Comparison of ENCODE assay signal across 8 cellular contexts in the genomic region with DNA sequence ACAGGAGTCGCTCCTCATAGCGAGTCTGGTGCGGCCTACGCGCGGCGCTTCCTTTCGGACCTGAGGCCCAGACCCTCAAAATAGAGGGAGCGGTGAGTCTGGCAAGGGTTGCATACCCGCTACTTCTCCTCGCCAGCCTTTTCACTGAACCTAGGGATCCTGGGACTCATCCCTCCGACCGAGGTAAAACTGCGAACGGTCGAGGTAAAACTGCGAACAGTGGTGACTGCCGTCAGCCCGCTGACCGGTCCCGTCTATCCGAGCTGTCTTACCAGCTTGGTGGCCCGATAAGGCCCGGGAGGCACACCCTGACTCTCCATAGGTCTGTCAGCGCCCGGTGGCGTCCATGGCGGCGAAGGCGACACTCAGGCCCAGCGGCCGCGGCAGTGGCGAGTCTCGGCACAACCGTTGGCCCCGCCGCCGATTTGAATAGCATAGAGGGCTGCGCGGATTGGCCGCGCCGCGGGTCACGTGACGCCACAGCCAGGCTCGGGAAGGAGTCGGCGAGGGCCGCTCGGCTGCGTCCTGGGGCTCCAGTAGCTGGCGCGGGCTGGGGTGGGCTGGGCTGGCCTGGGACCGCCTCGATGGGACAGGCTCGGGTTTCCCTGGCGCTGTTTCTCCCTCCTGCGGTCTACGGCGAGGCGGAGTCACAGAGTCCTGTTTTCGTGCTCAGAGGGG. TPM values are rescaled to one million over a fixed set of nuclear protein-coding genes. Genes with fewer than 3 reads are reported as not detected.
A peak's percentile ranks its signal among the peaks of the same experiment; 100 is the strongest.
DNase-seq lines count a peak whose midpoint lies in the region; ATAC-seq and TF ChIP-seq lines count a peak whose summit lies in the region.

A gene with protein sequence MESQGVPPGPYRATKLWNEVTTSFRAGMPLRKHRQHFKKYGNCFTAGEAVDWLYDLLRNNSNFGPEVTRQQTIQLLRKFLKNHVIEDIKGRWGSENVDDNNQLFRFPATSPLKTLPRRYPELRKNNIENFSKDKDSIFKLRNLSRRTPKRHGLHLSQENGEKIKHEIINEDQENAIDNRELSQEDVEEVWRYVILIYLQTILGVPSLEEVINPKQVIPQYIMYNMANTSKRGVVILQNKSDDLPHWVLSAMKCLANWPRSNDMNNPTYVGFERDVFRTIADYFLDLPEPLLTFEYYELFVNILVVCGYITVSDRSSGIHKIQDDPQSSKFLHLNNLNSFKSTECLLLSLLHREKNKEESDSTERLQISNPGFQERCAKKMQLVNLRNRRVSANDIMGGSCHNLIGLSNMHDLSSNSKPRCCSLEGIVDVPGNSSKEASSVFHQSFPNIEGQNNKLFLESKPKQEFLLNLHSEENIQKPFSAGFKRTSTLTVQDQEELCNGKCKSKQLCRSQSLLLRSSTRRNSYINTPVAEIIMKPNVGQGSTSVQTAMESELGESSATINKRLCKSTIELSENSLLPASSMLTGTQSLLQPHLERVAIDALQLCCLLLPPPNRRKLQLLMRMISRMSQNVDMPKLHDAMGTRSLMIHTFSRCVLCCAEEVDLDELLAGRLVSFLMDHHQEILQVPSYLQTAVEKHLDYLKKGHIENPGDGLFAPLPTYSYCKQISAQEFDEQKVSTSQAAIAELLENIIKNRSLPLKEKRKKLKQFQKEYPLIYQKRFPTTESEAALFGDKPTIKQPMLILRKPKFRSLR (minus strand): TSS at position 403 of the 678 bp plus-strand sequence. CDS start 83 bp downstream, at position 320.

- H3K4me3 Mint-ChIP-seq in Caco-2 (ENCODE audit: unreplicated experiment): peak within 1 kb of the TSS; percentile 79

- H3K27me3 ChIP-seq in Caco-2 (replicated peaks; ENCODE audit: control insufficient read depth, insufficient read depth, low read length): no peaks in the 10 kb centered on the region
- peaks cover 4% of the 10 kb centered on the region for H3K27me3 ChIP-seq in NT2/D1 (ENCODE audit: insufficient read depth, insufficient read length)

- H3K4me1 Mint-ChIP-seq in Caco-2 (ENCODE audit: low read depth, unreplicated experiment): peaks cover 6% of the 10 kb centered on the region

- CTCF ChIA-PET in Caco-2 (lab: Charles Lee): interaction anchor here (0.8 kb wide), 1 partner anchor 31 kb away, joined by 3 read pairs; no protein-coding TSS in a partner anchor

- H3K36me3 Mint-ChIP-seq in Caco-2 (ENCODE audit: insufficient read depth, unreplicated experiment): no peaks in the 10 kb centered on the region

- no peaks in the 10 kb centered on the region for H3K36me3 ChIP-seq in Caco-2 (ENCODE audit: control insufficient read depth, insufficient read depth, low read length)
- peaks cover 29% of the 10 kb centered on the region for H3K36me3 ChIP-seq in NT2/D1 (ENCODE audit: insufficient read depth, insufficient read length, low read length)
- no peaks in the 10 kb centered on the region for H3K36me3 ChIP-seq in mucosa of descending colon (ENCODE audit: low read depth)

- ATAC-seq in GM21367 (IDR thresholded peaks at IDR 0.05; ENCODE audit: unreplicated experiment): peak; percentile 96
- ATAC-seq in mucosa of descending colon: peak; percentile 97

- peak within 1 kb of the TSS; percentile 83 for H3K4me3 ChIP-seq in Caco-2 (ENCODE audit: low read depth, low read length)
- peak within 1 kb of the TSS; percentile 99 for H3K4me3 ChIP-seq in NT2/D1 (ENCODE audit: insufficient read length, low read depth)
- peak within 1 kb of the TSS; percentile 89 for H3K4me3 ChIP-seq in epithelial cell of esophagus (ENCODE audit: low read length)
- peak within 1 kb of the TSS; percentile 18 for H3K4me3 ChIP-seq in mucosa of descending colon

- peak within 1 kb of the TSS; percentile 78 for H3K27ac Mint-ChIP-seq in Caco-2 (ENCODE audit: unreplicated experiment)

- H3K9me3 ChIP-seq in Caco-2 (no peaks in the 10 kb centered on the region), NT2/D1 (ENCODE audit: insufficient read depth, low read length) (0 out of 2 replicates have a peak, but pooled peaks cover 7% of the 10 kb centered on the region), mucosa of descending colon (no peaks in the 10 kb centered on the region)

- H3K27me3 Mint-ChIP-seq in Caco-2 (ENCODE audit: insufficient read depth, unreplicated experiment): no peaks in the 10 kb centered on the region

- no peaks in the 10 kb centered on the region for H3K9me3 Mint-ChIP-seq in Caco-2 (ENCODE audit: unreplicated experiment)

- no peak for TF ChIP-seq CTCF in Caco-2 (IDR thresholded peaks at IDR 0.05; ENCODE audit: insufficient read depth in 1 of 2, low read depth in 1 of 2, low read length in 1 of 2, severe bottlenecking in 1 of 2, unreplicated experiment in 1 of 2)
- no peak for TF ChIP-seq CTCF in epithelial cell of esophagus (IDR thresholded peaks at IDR 0.05; ENCODE audit: insufficient read depth, low read depth, low read length, missing control alignments)
- no peak for TF ChIP-seq CTCF in mucosa of descending colon (IDR thresholded peaks at IDR 0.05)

- DNase-seq in Caco-2 (peak; percentile 93 to 94), HT1080 (ENCODE audit: low read depth) (peak; percentile 97), NT2/D1 (ENCODE audit: low read depth, low spot score) (peak; percentile 98), epithelial cell of esophagus (ENCODE audit: low read depth) (peak; percentile 95), mucosa of descending colon (peak; percentile 94 to 97 (median 96))
- DNase-seq in activated CD8-positive, alpha-beta memory T cell treated with anti-CD3 and anti-CD28 coated beads, Interleukin-2, amount 50 U/mL, for 4 hours: peak; percentile 56
- peak; percentile 15 to 46 for DNase-seq in stimulated activated CD8-positive, alpha-beta memory T cell treated with anti-CD3 and anti-CD28 coated beads, Interleukin-4, amount 100 ng/mL, for 1 hour (ENCODE audit: low read depth in 2 of 2, low spot score in 1 of 2)

- BruUV-seq in Caco-2 (replicated peaks; lab: Mats Ljungman, UMichigan): TSS peak; percentile 67

- peak within 1 kb of the TSS; percentile 97 for H3K9ac ChIP-seq in NT2/D1 (ENCODE audit: insufficient read length, low read depth)

- H3K4me1 ChIP-seq in Caco-2 (peaks cover 5% of the 10 kb centered on the region; the same call in 1 of the 2 replicates), NT2/D1 (ENCODE audit: insufficient read depth, insufficient read length) (no peaks in the 10 kb centered on the region), mucosa of descending colon (ENCODE audit: low read depth) (peaks cover 13% of the 10 kb centered on the region)

- POLR2A ChIA-PET in Caco-2 (lab: Charles Lee): interaction anchor here (0.6 kb wide), 1 partner anchor 1914 kb away, joined by 3 read pairs; a partner anchor contains a TSS

- intact Hi-C loops in Caco-2 (cut with micrococcal nuclease; ENCODE audit: unreplicated experiment): loop anchor here (1.0 kb wide), 1 partner anchor 207 kb away; no protein-coding TSS in a partner anchor
- intact Hi-C loops in mucosa of descending colon (cut with DNase I, micrococcal nuclease): no loop called here

RNA-seq across cellular contexts. Expression of the gene that starts here (rescaled TPM):
- 19.9 and 20.3 TPM in 2 replicates for total RNA-seq in Caco-2 (2022)
- 53.4 and 55.3 TPM in 2 replicates for total RNA-seq in HT1080 (2014; rRNA removed; shearing (Covaris generic))
- polyA plus RNA-seq in HT1080 (2015; cell fraction: cytosol; rRNA removed): 37.4 and 55.6 TPM in 2 replicates
- 45.4 and 53.8 TPM in 2 replicates for polyA plus RNA-seq in HT1080 (2015; cell fraction: nucleus; rRNA removed)
- 1 to 10 TPM; 1.9 to 9.2 (median 2.5) TPM for total RNA-seq in mucosa of descending colon

Comparison
In these comparisons a context has a peak if more than half of its experiments do, and no peak if none do; other contexts are left out.
1. Peak in every context shown above with its lines: DNase-seq, ATAC-seq and H3K4me3 ChIP-seq.
2. DNase-seq: peak in every context shown above with its lines; median percentile 98 in NT2/D1; 97 in HT1080; 96 in mucosa of descending colon; 95 in epithelial cell of esophagus; 94 in Caco-2; 56 in activated CD8-positive, alpha-beta memory T cell treated with anti-CD3 and anti-CD28 coated beads, Interleukin-2, amount 50 U/mL, for 4 hours; 30 in stimulated activated CD8-positive, alpha-beta memory T cell treated with anti-CD3 and anti-CD28 coated beads, Interleukin-4, amount 100 ng/mL, for 1 hour.
3. H3K4me3 ChIP-seq: peak in every context shown above with its lines; median percentile 99 in NT2/D1; 89 in epithelial cell of esophagus; 83 in Caco-2; 18 in mucosa of descending colon.